In the genomic region with DNA sequence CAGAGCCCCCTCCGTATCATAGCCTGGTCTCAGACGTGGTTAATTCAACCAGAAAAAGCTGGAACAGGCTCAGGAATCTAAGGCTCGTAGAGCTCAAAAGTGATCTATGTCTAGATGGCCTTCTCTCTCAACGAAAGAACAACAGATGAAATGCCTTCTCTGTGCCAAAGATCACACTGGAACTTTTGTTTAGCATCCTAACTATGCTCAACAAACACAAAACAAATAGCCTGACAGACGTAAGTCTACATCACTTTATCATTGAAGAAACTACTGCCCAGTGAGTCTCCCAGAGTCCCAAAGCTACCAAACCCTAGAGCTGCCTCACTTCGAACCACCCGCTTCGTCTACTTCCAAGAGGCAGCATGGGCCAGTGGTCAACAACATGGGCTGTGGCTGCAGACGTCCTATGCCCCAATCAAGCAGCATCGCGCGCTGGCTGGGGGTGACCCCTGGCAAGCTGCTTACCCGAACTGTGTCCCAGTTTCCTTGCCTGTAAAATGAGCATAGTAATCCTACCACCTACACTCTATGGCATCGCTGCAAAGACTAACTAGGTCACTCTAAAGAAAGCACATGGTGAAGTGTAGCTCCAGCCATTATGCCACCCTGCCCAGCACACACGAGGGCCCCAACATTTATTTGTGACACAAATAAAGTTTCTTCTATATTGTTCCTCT, we compare ENCODE assay signal across 23 cellular contexts. TPM values are rescaled to one million over a fixed set of nuclear protein-coding genes. Genes with fewer than 3 reads are reported as not detected.
DNase-seq lines count a peak whose midpoint lies in the region; ATAC-seq and TF ChIP-seq lines count a peak whose summit lies in the region.
"Had no signal": no experiment of that assay in that cellular context is flagged by ENCODE, and none has a peak within 500 bp of the region (broad histone marks: within the 10 kb centered on the region; RNA-seq: fewer than 3 reads in every experiment).

No MANE protein-coding gene starts in this region.

- H2AK9ac ChIP-seq in IMR-90 (replicated peaks; ENCODE audit: low read depth, low read length, poor library complexity) = no peak overlapping the region

- H3K4ac ChIP-seq in IMR-90 (ENCODE audit: low read depth, low read length) = no peak overlapping the region

- peak overlapping the region in 1 of 8 donors; percentile 54 for H3K4me3 Mint-ChIP-seq in CD4-positive, alpha-beta memory T cell
- no peak overlapping the region for H3K4me3 Mint-ChIP-seq in nephron progenitor cell
- no peak overlapping the region for H3K4me3 Mint-ChIP-seq in activated T-helper 2 cell treated with anti-CD3 and anti-CD28 coated beads, Interferon-gamma antibody, Interleukin-2, Interleukin-4, amounts not matched to agents 10 μg/mL and 5 μg/mL and 100 μg/mL, durations not matched to agents 14 hours and 24 hours and 36 hours (ENCODE audit: low read depth)
- H3K4me3 Mint-ChIP-seq: activated B cell treated with CpG ODN at 0.5 μM for 24 hours; activated T-cell treated with anti-CD3 and anti-CD28 coated beads, Interleukin-2, amount 50 U/mL, for 72 hours; neural crest cell had no signal

- CTCF ChIA-PET in CD4-positive, alpha-beta memory T cell (lab: Charles Lee; ENCODE audit: partially characterized antibody) = interaction anchor here (1.0 to 1.3 kb wide), 2 partner anchors 20 to 88 kb away, joined by 3 to 4 read pairs; no protein-coding TSS in a partner anchor
- CTCF ChIA-PET in IMR-90 (lab: Yijun Ruan, JAX) = no interaction called here

- H3K27me3 ChIP-seq in CD4-positive, alpha-beta memory T cell (ENCODE audit: insufficient read depth, low read length) = no peaks in the 10 kb centered on the region
- H3K27me3 ChIP-seq in IMR-90 (ENCODE audit: control insufficient read depth, insufficient read depth, low read length) = no peaks in the 10 kb centered on the region
- H3K27me3 ChIP-seq: spleen had no signal

- no peak overlapping the region for H2BK15ac ChIP-seq in IMR-90 (ENCODE audit: low read depth, low read length)

- no peak overlapping the region for H3K14ac ChIP-seq in IMR-90 (replicated peaks; ENCODE audit: low read depth, low read length)

- H2BK120ac ChIP-seq in IMR-90 (ENCODE audit: low read depth, low read length) = no peak overlapping the region

- no peak overlapping the region for H3K4me3 ChIP-seq in CD4-positive, alpha-beta memory T cell (ENCODE audit: low read length in 2 of 2)
- H3K4me3 ChIP-seq in IMR-90 (ENCODE audit: insufficient read depth, low read depth, low read length) (no peak overlapping the region), choroid plexus epithelial cell (ENCODE audit: low read depth, low read length) (no peak overlapping the region)
- H3K4me3 ChIP-seq: spleen had no signal

- H3K9me3 Mint-ChIP-seq in CD4-positive, alpha-beta memory T cell = no peaks in the 10 kb centered on the region
- H3K9me3 Mint-ChIP-seq in nephron progenitor cell = no peaks in the 10 kb centered on the region
- H3K9me3 Mint-ChIP-seq in activated T-helper 2 cell treated with anti-CD3 and anti-CD28 coated beads, Interferon-gamma antibody, Interleukin-2, Interleukin-4, amounts not matched to agents 10 μg/mL and 5 μg/mL and 100 μg/mL, durations not matched to agents 14 hours and 24 hours and 36 hours = no peaks in the 10 kb centered on the region
- H3K9me3 Mint-ChIP-seq: activated B cell treated with CpG ODN at 0.5 μM for 24 hours; activated T-cell treated with anti-CD3 and anti-CD28 coated beads, Interleukin-2, amount 50 U/mL, for 72 hours; neural crest cell had no signal

- H2BK5ac ChIP-seq in IMR-90 (ENCODE audit: low read depth, low read length, poor library complexity, severe bottlenecking) = no peak overlapping the region

- H2BK20ac ChIP-seq in IMR-90 (ENCODE audit: low read depth, low read length) = peak overlapping the region; percentile 1; the same call in 1 of the 2 replicates

- peaks cover 43 to 69% of the 10 kb centered on the region in 2 donors for H3K36me3 Mint-ChIP-seq in CD4-positive, alpha-beta memory T cell
- H3K36me3 Mint-ChIP-seq in nephron progenitor cell (ENCODE audit: low read depth) = no peaks in the 10 kb centered on the region
- H3K36me3 Mint-ChIP-seq in activated T-helper 2 cell treated with anti-CD3 and anti-CD28 coated beads, Interferon-gamma antibody, Interleukin-2, Interleukin-4, amounts not matched to agents 10 μg/mL and 5 μg/mL and 100 μg/mL, durations not matched to agents 14 hours and 24 hours and 36 hours (ENCODE audit: low read depth) = peaks cover 81% of the 10 kb centered on the region

- no peak overlapping the region for H4K5ac ChIP-seq in IMR-90 (ENCODE audit: low read depth, low read length)

- H3K4me1 ChIP-seq in CD4-positive, alpha-beta memory T cell (ENCODE audit: insufficient read depth, low read length) = peaks cover 49% of the 10 kb centered on the region
- no peaks in the 10 kb centered on the region; the same call in 1 of the 2 replicates for H3K4me1 ChIP-seq in IMR-90 (ENCODE audit: control insufficient read depth, insufficient read depth, low read length)

- H3K79me1 ChIP-seq in IMR-90 (ENCODE audit: low read depth in 1 of 2, low read length in 2 of 2) = no peaks in the 10 kb centered on the region

- DNase-seq in CD4-positive, alpha-beta memory T cell = no peak
- DNase-seq in IMR-90 (no peak), choroid plexus epithelial cell (ENCODE audit: low read depth) (peak; percentile 73), nephron progenitor cell (no peak), globus pallidus (ENCODE audit: low spot score) (no peak), DMS79 treated with DMSO at 0.1 percent for 48 hours (lab: John Stamatoyannopoulos, UW) (no peak)
- no peak for DNase-seq in activated T-helper 2 cell treated with anti-CD3 and anti-CD28 coated beads, Interferon-gamma antibody, Interleukin-2, Interleukin-4, amounts not matched to agents 10 μg/mL and 5 μg/mL and 100 μg/mL, durations not matched to agents 14 hours and 24 hours and 36 hours (ENCODE audit: low spot score)
- DNase-seq: activated B cell treated with CpG ODN at 0.5 μM for 24 hours; activated T-cell treated with anti-CD3 and anti-CD28 coated beads, Interleukin-2, amount 50 U/mL, for 72 hours; AML-193; central memory CD4-positive, alpha-beta T cell; COR-L47; effector CD4-positive, alpha-beta T cell; NCI-H1105; NCI-H2081 treated with DMSO at 0.1 percent for 48 hours; NK-92 treated with Interleukin-12 subunit alpha and Interleukin-12 subunit beta, amount 100 ng/mL, for 24 hours; spleen; stimulated activated CD4-positive, alpha-beta T cell treated with anti-CD3 and anti-CD28 coated beads, Interleukin-4, amount 100 ng/mL, for 4 hours; T1000 had no signal

- no peak for TF ChIP-seq POLR2A in IMR-90 (IDR thresholded peaks at IDR 0.05; ENCODE audit: low read depth, low read length)

- 83% methylated on average over 6 of the region's 15 CpGs; no CpG with 5 or more reads in 1 of the 2 experiments for WGBS in IMR-90 (ENCODE audit: extremely low coverage in 2 of 2, insufficient read length in 1 of 2), 2 experiments

- no peaks in the 10 kb centered on the region for H3K9me3 ChIP-seq in CD4-positive, alpha-beta memory T cell (ENCODE audit: control insufficient read depth in 1 of 2, low read length in 2 of 2)
- no peaks in the 10 kb centered on the region for H3K9me3 ChIP-seq in IMR-90 (ENCODE audit: control insufficient read depth, insufficient read depth, low read length)
- H3K9me3 ChIP-seq: spleen had no signal

- H3K4me2 ChIP-seq in IMR-90 (ENCODE audit: low read depth, low read length) = no peak overlapping the region

- H2AFZ ChIP-seq in IMR-90 (replicated peaks; ENCODE audit: low read length, poor library complexity) = no peak overlapping the region

- H4K8ac ChIP-seq in IMR-90 (ENCODE audit: low read depth in 2 of 2, low read length in 2 of 2) = no peak overlapping the region

- no peak for TF ChIP-seq RAD21 in IMR-90 (IDR thresholded peaks at IDR 0.05; ENCODE audit: low read length)

- ATAC-seq in IMR-90 (ENCODE audit: low read depth) = peak; percentile 29
- ATAC-seq in HG02970 (IDR thresholded peaks at IDR 0.05; ENCODE audit: low FRiP score, unreplicated experiment) = no peak
- ATAC-seq: activated T-cell treated with anti-CD3 and anti-CD28 coated beads, Interleukin-2, amount 50 U/mL, for 72 hours; esophagus mucosa; HCT116 had no signal

- H3K27ac Mint-ChIP-seq in CD4-positive, alpha-beta memory T cell = peak overlapping the region in 4 of 7 donors; percentile 30 to 75 (median 70)
- H3K27ac Mint-ChIP-seq in nephron progenitor cell = peak overlapping the region; percentile 12
- H3K27ac Mint-ChIP-seq in activated T-helper 2 cell treated with anti-CD3 and anti-CD28 coated beads, Interferon-gamma antibody, Interleukin-2, Interleukin-4, amounts not matched to agents 10 μg/mL and 5 μg/mL and 100 μg/mL, durations not matched to agents 14 hours and 24 hours and 36 hours = no peak overlapping the region
- H3K27ac Mint-ChIP-seq: activated B cell treated with CpG ODN at 0.5 μM for 24 hours; activated T-cell treated with anti-CD3 and anti-CD28 coated beads, Interleukin-2, amount 50 U/mL, for 72 hours had no signal

- H3K18ac ChIP-seq in IMR-90 (ENCODE audit: low read depth, low read length) = no peak overlapping the region

- H3K36me3 ChIP-seq in CD4-positive, alpha-beta memory T cell (ENCODE audit: insufficient read depth, low read length) = peaks cover 42% of the 10 kb centered on the region
- no peaks in the 10 kb centered on the region for H3K36me3 ChIP-seq in IMR-90 (ENCODE audit: control insufficient read depth, insufficient read depth, low read length)

- in situ Hi-C loops in IMR-90 (cut with MboI; ENCODE audit: low sequenced_read_pairs) = no loop called here

- no peak overlapping the region for H4K91ac ChIP-seq in IMR-90 (ENCODE audit: insufficient read depth, low read depth, low read length)

- H2AK5ac ChIP-seq in IMR-90 (ENCODE audit: low read depth, low read length) = no peak overlapping the region

- no peaks in the 10 kb centered on the region for H4K20me1 ChIP-seq in IMR-90 (ENCODE audit: insufficient read depth, low read length)

- POLR2A ChIA-PET in CD4-positive, alpha-beta memory T cell (lab: Charles Lee; ENCODE audit: partially characterized antibody) = no interaction called here
- POLR2A ChIA-PET in IMR-90 (lab: Charles Lee; ENCODE audit: unreplicated experiment) = no interaction called here

- TF ChIP-seq CTCF in IMR-90 (conservative IDR thresholded peaks at IDR 0.05; ENCODE audit: low read depth, low read length) (no peak), choroid plexus epithelial cell (conservative IDR thresholded peaks at IDR 0.05; ENCODE audit: low read depth, low read length) (no peak), nephron progenitor cell (IDR thresholded peaks at IDR 0.05) (no peak)

- dilution Hi-C loops in IMR-90 (cut with HindIII; ENCODE audit: low sequenced_read_pairs, unreplicated experiment) = no loop called here

- no peaks in the 10 kb centered on the region for H3K27me3 Mint-ChIP-seq in CD4-positive, alpha-beta memory T cell
- peaks cover 8% of the 10 kb centered on the region for H3K27me3 Mint-ChIP-seq in nephron progenitor cell (ENCODE audit: low read depth, poor library complexity)
- no peaks in the 10 kb centered on the region for H3K27me3 Mint-ChIP-seq in activated T-helper 2 cell treated with anti-CD3 and anti-CD28 coated beads, Interferon-gamma antibody, Interleukin-2, Interleukin-4, amounts not matched to agents 10 μg/mL and 5 μg/mL and 100 μg/mL, durations not matched to agents 14 hours and 24 hours and 36 hours (ENCODE audit: low read depth)
- H3K27me3 Mint-ChIP-seq: activated B cell treated with CpG ODN at 0.5 μM for 24 hours had no signal

- H3K9ac ChIP-seq in IMR-90 (ENCODE audit: low read depth, low read length) = no peak overlapping the region

- no peak overlapping the region for H3K56ac ChIP-seq in IMR-90 (ENCODE audit: extremely low read depth, insufficient read depth, low read length)

- intact Hi-C loops in CD4-positive, alpha-beta memory T cell (cut with micrococcal nuclease) = no loop called here
- intact Hi-C loops in IMR-90 (cut with micrococcal nuclease) = no loop called here
- intact Hi-C loops in activated T-helper 2 cell treated with anti-CD3 and anti-CD28 coated beads, Interferon-gamma antibody, Interleukin-2, Interleukin-4, amounts not matched to agents 10 μg/mL and 5 μg/mL and 100 μg/mL, durations not matched to agents 14 hours and 24 hours and 36 hours (cut with micrococcal nuclease) = no loop called here

- peak overlapping the region; percentile 12; the same call in 1 of the 2 replicates for H3K23ac ChIP-seq in IMR-90 (ENCODE audit: low read depth, low read length)

- H3K4me1 Mint-ChIP-seq in CD4-positive, alpha-beta memory T cell = peaks cover 41 to 67% (median 56%) of the 10 kb centered on the region in 4 donors
- peaks cover 35% of the 10 kb centered on the region for H3K4me1 Mint-ChIP-seq in nephron progenitor cell
- H3K4me1 Mint-ChIP-seq in activated T-helper 2 cell treated with anti-CD3 and anti-CD28 coated beads, Interferon-gamma antibody, Interleukin-2, Interleukin-4, amounts not matched to agents 10 μg/mL and 5 μg/mL and 100 μg/mL, durations not matched to agents 14 hours and 24 hours and 36 hours (ENCODE audit: low read depth) = peaks cover 51% of the 10 kb centered on the region

- peaks cover 6% of the 10 kb centered on the region for H3K9me1 ChIP-seq in IMR-90 (ENCODE audit: insufficient read depth, low read length)

- BruUV-seq in IMR-90 (replicated peaks; lab: Mats Ljungman, UMichigan) = no TSS peak

- H3K27ac ChIP-seq in CD4-positive, alpha-beta memory T cell (ENCODE audit: low read depth, low read length) = no peak overlapping the region
- H3K27ac ChIP-seq in IMR-90 (ENCODE audit: insufficient read depth, low read length) = no peak overlapping the region
- H3K27ac ChIP-seq: spleen had no signal

RNA-seq across cellular contexts. Expression of gene NFATC2, which starts 35.0 kb away (rescaled TPM):
- total RNA-seq in CD4-positive, alpha-beta memory T cell = 10 to 100 TPM; 64.9 to 71.6 TPM
- polyA plus RNA-seq in CD4-positive, alpha-beta memory T cell = 10 to 100 TPM; 14.0 to 42.4 TPM
- 0.18 and 0.28 TPM in 2 replicates for total RNA-seq in IMR-90 (2012; rRNA removed)
- 0.38 and 0.44 TPM in 2 replicates for polyA plus RNA-seq in IMR-90 (2012; rRNA removed)
- polyA plus RNA-seq in IMR-90 (2012; cell fraction: cytosol; rRNA removed) = 0.16 and 0.22 TPM in 2 replicates
- polyA plus RNA-seq in IMR-90 (2012; cell fraction: nucleus; rRNA removed; ENCODE audit: low replicate concordance) = 0.70 and 0.74 TPM in 2 replicates
- total RNA-seq in activated T-helper 2 cell treated with anti-CD3 and anti-CD28 coated beads, Interferon-gamma antibody, Interleukin-2, Interleukin-4, amounts not matched to agents 10 μg/mL and 5 μg/mL and 100 μg/mL, durations not matched to agents 14 hours and 24 hours and 36 hours = 67.1 and 68.0 TPM in 2 replicates

Comparison
In these comparisons a context has a peak if more than half of its experiments do, and no peak if none do; other contexts are left out.
1. RNA of gene NFATC2, which starts 35.0 kb away (total RNA-seq): 64.9 to 71.6 TPM in CD4-positive, alpha-beta memory T cell and 67.1 to 68.0 TPM in activated T-helper 2 cell treated with anti-CD3 and anti-CD28 coated beads, Interferon-gamma antibody, Interleukin-2, Interleukin-4, amounts not matched to agents 10 μg/mL and 5 μg/mL and 100 μg/mL, durations not matched to agents 14 hours and 24 hours and 36 hours; 0.18 to 0.28 TPM in IMR-90; every median in the first group is over 10 times any median in the second.